Comparison of ENCODE assay signal across 26 cellular contexts in genomic region chr17:74921045-74921681, GRCh38. TPM values are rescaled to one million over a fixed set of nuclear protein-coding genes. Genes with fewer than 3 reads are reported as not detected.
A peak's percentile ranks its signal among the peaks of the same experiment; 100 is the strongest.
DNase-seq lines count a peak whose midpoint lies in the region; ATAC-seq, FAIRE-seq and TF ChIP-seq lines count a peak whose summit lies in the region.
"Had no signal": no experiment of that assay in that cellular context is flagged by ENCODE, and none has a peak within 500 bp of the region (broad histone marks: within the 10 kb centered on the region; RNA-seq: fewer than 3 reads in every experiment).

No MANE protein-coding gene starts in this region.

- DNase-seq in left cardiac atrium (no peak), Right ventricle myocardium inferior (ENCODE audit: missing footprints) (no peak), RWPE1 (ENCODE audit: low spot score) (peak; percentile 36), keratinocyte (ENCODE audit: low read depth, low spot score) (no peak), type B pancreatic cell (ENCODE audit: extremely low spot score, unreplicated experiment) (no peak), SHP77 treated with DMSO at 0.1 percent for 48 hours (lab: John Stamatoyannopoulos, UW) (no peak), UCSD-AML1 (lab: John Stamatoyannopoulos, UW; ENCODE audit: unreplicated experiment) (no peak)
- DNase-seq: ACHN; activated naive CD4-positive, alpha-beta T cell treated with anti-CD3 and anti-CD28 coated beads for 36 hours; activated T-cell treated with anti-CD3 and anti-CD28 coated beads, Interleukin-2, amount 50 U/mL, for 48 hours; amygdala; C1 segment of cervical spinal cord; central memory CD4-positive, alpha-beta T cell; dorsolateral prefrontal cortex; midbrain; NCI-H187; NCI-H446 treated with DMSO at 0.1 percent for 48 hours; stimulated activated CD8-positive, alpha-beta memory T cell treated with anti-CD3 and anti-CD28 coated beads, Interleukin-4, amount 100 ng/mL, for 48 hours; SW 1271 had no signal

- H3K27me3 ChIP-seq in keratinocyte (ENCODE audit: control insufficient read depth, extremely low read depth, insufficient read depth, low read length) = peaks cover 43% of the 10 kb centered on the region

- CTCF ChIA-PET in RWPE1 (lab: Yijun Ruan, JAX) = interaction anchor here (0.7 to 7.8 kb wide), 4 partner anchors 37 to 150 kb away, joined by 3 to 113 read pairs (median 4); no protein-coding TSS in a partner anchor

- dilution Hi-C loops in keratinocyte (cut with MboI; ENCODE audit: extremely low pct_ligation_motif_present, low sequenced_read_pairs) = no loop called here

- H3K27ac Mint-ChIP-seq in type B pancreatic cell = no peak overlapping the region
- H3K27ac Mint-ChIP-seq: activated naive CD4-positive, alpha-beta T cell treated with anti-CD3 and anti-CD28 coated beads for 36 hours had no signal

- H3K36me3 Mint-ChIP-seq in type B pancreatic cell = no peaks in the 10 kb centered on the region

- POLR2A ChIA-PET in RWPE1 (lab: Yijun Ruan, JAX; ENCODE audit: low non-redundant PET) = interaction anchor here (0.6 kb wide), 1 partner anchor 122 kb away, joined by 4 read pairs; no protein-coding TSS in a partner anchor

- H3K27me3 Mint-ChIP-seq in type B pancreatic cell = peaks cover 52% of the 10 kb centered on the region

- peaks cover 19% of the 10 kb centered on the region for H3K4me1 ChIP-seq in keratinocyte (ENCODE audit: control insufficient read depth, extremely low read depth, insufficient read depth, low read length)

- peak overlapping the region; percentile 68 for H2AFZ ChIP-seq in keratinocyte (ENCODE audit: control insufficient read depth, low read length)

- no peaks in the 10 kb centered on the region for H3K9me1 ChIP-seq in keratinocyte (ENCODE audit: control insufficient read depth, extremely low read depth, insufficient read depth, low read length)

- H3K4me3 Mint-ChIP-seq in type B pancreatic cell = peak overlapping the region; percentile 60
- H3K4me3 Mint-ChIP-seq: activated naive CD4-positive, alpha-beta T cell treated with anti-CD3 and anti-CD28 coated beads for 36 hours had no signal

- H3K9me3 Mint-ChIP-seq in type B pancreatic cell = no peaks in the 10 kb centered on the region
- H3K9me3 Mint-ChIP-seq: activated naive CD4-positive, alpha-beta T cell treated with anti-CD3 and anti-CD28 coated beads for 36 hours had no signal

- H3K36me3 ChIP-seq in keratinocyte (ENCODE audit: control insufficient read depth in 2 of 2, extremely low read depth in 1 of 2, insufficient read depth in 2 of 2, low read length in 2 of 2) = no peaks in the 10 kb centered on the region
- H3K36me3 ChIP-seq: neutrophil had no signal

- H3K9me3 ChIP-seq in keratinocyte (ENCODE audit: control insufficient read depth, low read depth, low read length) = no peaks in the 10 kb centered on the region
- H3K9me3 ChIP-seq: neutrophil had no signal

- no peak for FAIRE-seq in keratinocyte (lab: Jason Lieb, UNC)
- FAIRE-seq: D721Med, GM18507 had no signal

- peak overlapping the region; percentile 76 for H3K27ac ChIP-seq in RWPE1
- no peak overlapping the region for H3K27ac ChIP-seq in keratinocyte (ENCODE audit: control insufficient read depth, insufficient read depth, low read length)
- H3K27ac ChIP-seq: dorsolateral prefrontal cortex, neutrophil had no signal

- TF ChIP-seq CTCF in RWPE1 (conservative IDR thresholded peaks at IDR 0.05; ENCODE audit: low read depth) = no peak
- TF ChIP-seq CTCF in keratinocyte (optimal IDR thresholded peaks at IDR 0.05 in 1 of 3, IDR thresholded peaks at IDR 0.05 in 1 of 3, conservative IDR thresholded peaks at IDR 0.05 in 1 of 3; ENCODE audit: extremely low read depth in 1 of 3, insufficient read depth in 2 of 3, low read length in 3 of 3) = no peak
- no peak for TF ChIP-seq CTCF in type B pancreatic cell (conservative IDR thresholded peaks at IDR 0.05)

- no peaks in the 10 kb centered on the region for H4K20me1 ChIP-seq in keratinocyte (ENCODE audit: control insufficient read depth, extremely low read depth, insufficient read depth, low read length)

- H3K4me2 ChIP-seq in keratinocyte (ENCODE audit: control insufficient read depth, extremely low read depth, insufficient read depth, low read depth, low read length) = peak overlapping the region; percentile 45

- H3K4me3 ChIP-seq in keratinocyte (ENCODE audit: control insufficient read depth in 2 of 3, extremely low read depth in 1 of 3, insufficient read depth in 2 of 3, low read depth in 1 of 3, low read length in 3 of 3) = peak overlapping the region in 1 of 3 experiments; percentile 10
- H3K4me3 ChIP-seq: dorsolateral prefrontal cortex had no signal

- ATAC-seq in left cardiac atrium (peak; percentile 33 to 78), Right ventricle myocardium inferior (no peak), HG03175 (IDR thresholded peaks at IDR 0.05; ENCODE audit: unreplicated experiment) (no peak)

- intact Hi-C loops in left cardiac atrium (cut with DNase I) (no loop called here), Right ventricle myocardium inferior (cut with DNase I) (no loop called here)

- no peaks in the 10 kb centered on the region for H3K4me1 Mint-ChIP-seq in type B pancreatic cell (ENCODE audit: unreplicated experiment)

- H3K9ac ChIP-seq in keratinocyte (ENCODE audit: control insufficient read depth, extremely low read depth, insufficient read depth, low read length) = no peak overlapping the region

- H3K79me2 ChIP-seq in keratinocyte (ENCODE audit: control insufficient read depth, insufficient read depth, low read length) = no peaks in the 10 kb centered on the region

RNA-seq across cellular contexts. Expression of gene USH1G, which starts 1.9 kb away (rescaled TPM):
- total RNA-seq in left cardiac atrium (under 1 TPM; 0.21 to 0.47 TPM), Right ventricle myocardium inferior (not detected), type B pancreatic cell (ENCODE audit: low replicate concordance) (0.56 and 1.4 TPM in 2 replicates)
- 0.03 to 1.3 TPM (median 0.34 TPM) in 3 replicates for polyA plus RNA-seq in keratinocyte
- 0.64 TPM for polyA plus RNA-seq in keratinocyte (2011; ENCODE audit: low read depth)
- polyA plus RNA-seq in keratinocyte (2011; cell fraction: cytosol; rRNA removed) = 0.22 and 0.81 TPM in 2 replicates
- polyA plus RNA-seq in keratinocyte (2011; cell fraction: nucleus; rRNA removed) = 0.61 and 1.00 TPM in 2 replicates
- 0.10 and 1.8 TPM in 2 replicates for polyA plus RNA-seq in keratinocyte (2012; ENCODE audit: low replicate concordance)
- 3.3 to 5.8 TPM in 2 of 3 replicates, not detected in the other for polyA minus RNA-seq in keratinocyte
- 1.5 TPM for polyA minus RNA-seq in keratinocyte (2011; cell fraction: cytosol; rRNA and poly(A)+ RNA removed)
- 0.74 and 1.6 TPM in 2 replicates for polyA minus RNA-seq in keratinocyte (2011; cell fraction: nucleus; rRNA and poly(A)+ RNA removed)
- total RNA-seq: activated CD8-positive, alpha-beta memory T cell treated with anti-CD3 and anti-CD28 coated beads for 36 hours; activated naive CD4-positive, alpha-beta T cell treated with anti-CD3 and anti-CD28 coated beads for 36 hours; renal cortical epithelial cell; subcutaneous adipose tissue had no signal

RNA-seq across cellular contexts. Expression of gene OTOP2, which starts 2.9 kb away (rescaled TPM):
- total RNA-seq in left cardiac atrium (not detected), Right ventricle myocardium inferior (not detected), type B pancreatic cell (ENCODE audit: low replicate concordance) (0.12 TPM in 1 of 2 replicates, not detected in the other)
- 0.08 TPM in 1 of 3 replicates, not detected in the others for polyA plus RNA-seq in keratinocyte
- not detected for polyA plus RNA-seq in keratinocyte (2011; ENCODE audit: low read depth)
- polyA plus RNA-seq in keratinocyte (2011; cell fraction: cytosol; rRNA removed) = not detected in 2 replicates
- 0.08 and 0.11 TPM in 2 replicates for polyA plus RNA-seq in keratinocyte (2011; cell fraction: nucleus; rRNA removed)
- polyA plus RNA-seq in keratinocyte (2012; ENCODE audit: low replicate concordance) = not detected in 2 replicates
- polyA minus RNA-seq in keratinocyte = 0.07 TPM in 1 of 3 replicates, not detected in the others
- not detected for polyA minus RNA-seq in keratinocyte (2011; cell fraction: cytosol; rRNA and poly(A)+ RNA removed)
- not detected in 2 replicates for polyA minus RNA-seq in keratinocyte (2011; cell fraction: nucleus; rRNA and poly(A)+ RNA removed)
- total RNA-seq: activated CD8-positive, alpha-beta memory T cell treated with anti-CD3 and anti-CD28 coated beads for 36 hours; activated naive CD4-positive, alpha-beta T cell treated with anti-CD3 and anti-CD28 coated beads for 36 hours; dorsolateral prefrontal cortex; renal cortical epithelial cell had no signal

RNA-seq across cellular contexts. Expression of gene OTOP3, which starts 14.5 kb away (rescaled TPM):
- not detected for total RNA-seq in left cardiac atrium
- not detected for total RNA-seq in Right ventricle myocardium inferior
- polyA plus RNA-seq in keratinocyte = 0.03 to 0.05 TPM in 2 of 3 replicates, not detected in the other
- not detected for polyA plus RNA-seq in keratinocyte (2011; ENCODE audit: low read depth)
- polyA plus RNA-seq in keratinocyte (2011; cell fraction: cytosol; rRNA removed) = not detected in 2 replicates
- not detected in 2 replicates for polyA plus RNA-seq in keratinocyte (2011; cell fraction: nucleus; rRNA removed)
- polyA plus RNA-seq in keratinocyte (2012; ENCODE audit: low replicate concordance) = not detected in 2 replicates
- polyA minus RNA-seq in keratinocyte = not detected in 3 replicates
- not detected for polyA minus RNA-seq in keratinocyte (2011; cell fraction: cytosol; rRNA and poly(A)+ RNA removed)
- not detected in 2 replicates for polyA minus RNA-seq in keratinocyte (2011; cell fraction: nucleus; rRNA and poly(A)+ RNA removed)
- 0.80 and 1.3 TPM in 2 replicates for total RNA-seq in type B pancreatic cell (ENCODE audit: low replicate concordance)
- total RNA-seq: activated CD8-positive, alpha-beta memory T cell treated with anti-CD3 and anti-CD28 coated beads for 36 hours; activated naive CD4-positive, alpha-beta T cell treated with anti-CD3 and anti-CD28 coated beads for 36 hours; dorsolateral prefrontal cortex; renal cortical epithelial cell; subcutaneous adipose tissue had no signal

RNA-seq across cellular contexts. Expression of gene FADS6, which starts 27.7 kb away (rescaled TPM):
- total RNA-seq in left cardiac atrium (not detected), Right ventricle myocardium inferior (0.19 TPM), type B pancreatic cell (ENCODE audit: low replicate concordance) (0.82 and 2.7 TPM in 2 replicates)
- polyA plus RNA-seq in keratinocyte = 0.07 to 0.57 TPM in 2 of 3 replicates, not detected in the other
- polyA plus RNA-seq in keratinocyte (2011; ENCODE audit: low read depth) = 0.30 TPM
- polyA plus RNA-seq in keratinocyte (2011; cell fraction: cytosol; rRNA removed) = not detected in 2 replicates
- 0.29 TPM in 1 of 2 replicates, not detected in the other for polyA plus RNA-seq in keratinocyte (2011; cell fraction: nucleus; rRNA removed)
- polyA plus RNA-seq in keratinocyte (2012; ENCODE audit: low replicate concordance) = 0.97 TPM in 1 of 2 replicates, not detected in the other
- 0.29 to 0.43 TPM in 2 of 3 replicates, not detected in the other for polyA minus RNA-seq in keratinocyte
- not detected for polyA minus RNA-seq in keratinocyte (2011; cell fraction: cytosol; rRNA and poly(A)+ RNA removed)
- polyA minus RNA-seq in keratinocyte (2011; cell fraction: nucleus; rRNA and poly(A)+ RNA removed) = 0.32 TPM in 1 of 2 replicates, not detected in the other
- total RNA-seq: activated CD8-positive, alpha-beta memory T cell treated with anti-CD3 and anti-CD28 coated beads for 36 hours; activated naive CD4-positive, alpha-beta T cell treated with anti-CD3 and anti-CD28 coated beads for 36 hours; renal cortical epithelial cell had no signal

RNA-seq across cellular contexts. Expression of gene FDXR, which starts 48.4 kb away (rescaled TPM):
- total RNA-seq in left cardiac atrium (1 to 10 TPM; 6.6 to 8.1 TPM), Right ventricle myocardium inferior (4.3 TPM), type B pancreatic cell (ENCODE audit: low replicate concordance) (28.1 and 44.4 TPM in 2 replicates)
- polyA plus RNA-seq in keratinocyte = 9.3 to 18.8 TPM (median 12.0 TPM) in 3 replicates
- 17.6 TPM for polyA plus RNA-seq in keratinocyte (2011; ENCODE audit: low read depth)
- polyA plus RNA-seq in keratinocyte (2011; cell fraction: cytosol; rRNA removed) = 3.8 and 13.2 TPM in 2 replicates
- polyA plus RNA-seq in keratinocyte (2011; cell fraction: nucleus; rRNA removed) = 12.1 and 12.4 TPM in 2 replicates
- polyA plus RNA-seq in keratinocyte (2012; ENCODE audit: low replicate concordance) = 15.4 and 16.0 TPM in 2 replicates
- 4.9 to 11.0 TPM (median 5.5 TPM) in 3 replicates for polyA minus RNA-seq in keratinocyte
- 23.6 TPM for polyA minus RNA-seq in keratinocyte (2011; cell fraction: cytosol; rRNA and poly(A)+ RNA removed)
- polyA minus RNA-seq in keratinocyte (2011; cell fraction: nucleus; rRNA and poly(A)+ RNA removed) = 9.8 and 10.6 TPM in 2 replicates

Comparison
In these comparisons a context has a peak if more than half of its experiments do, and no peak if none do; other contexts are left out.
1. ATAC-seq: peak in left cardiac atrium (2 of 2); none in Right ventricle myocardium inferior (single experiment) and HG03175 (single experiment).